ENCODE assay signal across 8 cellular contexts in genomic region chr20:47784599-47785320, GRCh38. TPM values are rescaled to one million over a fixed set of nuclear protein-coding genes. Genes with fewer than 3 reads are reported as not detected.
DNase-seq lines count a peak whose midpoint lies in the region; ATAC-seq and TF ChIP-seq lines count a peak whose summit lies in the region.

No MANE protein-coding gene starts in this region.

- in situ Hi-C loops in GM13977 (cut with MboI; ENCODE audit: low pct_unique_long_range_greater_than_20kb, low sequenced_read_pairs, unreplicated experiment): loop anchor here (25.0 kb wide), 1 partner anchor 828 kb away; no protein-coding TSS in a partner anchor

- H3K27ac Mint-ChIP-seq in naive thymus-derived CD4-positive, alpha-beta T cell: no peak overlapping the region

- H3K36me3 ChIP-seq in Peyer's patch (no peaks in the 10 kb centered on the region), esophagus squamous epithelium (peaks cover 0 to 25% (median 0%) of the 10 kb centered on the region in 3 donors)
- H3K36me3 ChIP-seq in naive thymus-derived CD4-positive, alpha-beta T cell (ENCODE audit: control insufficient read depth in 2 of 3, insufficient read depth in 3 of 3, low read length in 3 of 3): no peaks in the 10 kb centered on the region

- H3K27ac ChIP-seq in Peyer's patch (peak overlapping the region; percentile 46 to 75 (median 59)), esophagus squamous epithelium (peak overlapping the region; percentile 79 to 94 (median 88))
- no peak overlapping the region for H3K27ac ChIP-seq in naive thymus-derived CD4-positive, alpha-beta T cell (ENCODE audit: low read depth, low read length)

- peaks cover 0 to 25% (median 7%) of the 10 kb centered on the region in 4 donors for H3K4me1 ChIP-seq in Peyer's patch
- H3K4me1 ChIP-seq in esophagus squamous epithelium: peaks cover 19 to 71% (median 29%) of the 10 kb centered on the region in 3 donors
- no peaks in the 10 kb centered on the region for H3K4me1 ChIP-seq in naive thymus-derived CD4-positive, alpha-beta T cell (ENCODE audit: control insufficient read depth in 2 of 2, insufficient read depth in 2 of 2, low read length in 2 of 2)

- H3K4me1 Mint-ChIP-seq in naive thymus-derived CD4-positive, alpha-beta T cell: peaks cover 7 to 23% (median 17%) of the 10 kb centered on the region in 7 donors

- H3K4me3 ChIP-seq in Peyer's patch: peak overlapping the region; percentile 45 to 62 (median 51)
- peak overlapping the region; percentile 62 to 86 (median 72) for H3K4me3 ChIP-seq in esophagus squamous epithelium
- H3K4me3 ChIP-seq in naive thymus-derived CD4-positive, alpha-beta T cell (ENCODE audit: low read length): no peak overlapping the region

- DNase-seq in GM13977 (ENCODE audit: low spot score) (peak; percentile 45), Peyer's patch (no peak), esophagus squamous epithelium (lab: John Stamatoyannopoulos, UW) (no peak)
- DNase-seq in naive thymus-derived CD4-positive, alpha-beta T cell: no peak
- no peak for DNase-seq in stimulated activated naive CD4-positive, alpha-beta T cell treated with Interleukin-2 at 50 U/mL for 16 hours (lab: John Stamatoyannopoulos, UW)
- no peak for DNase-seq in effector CD8-positive, alpha-beta T cell (lab: John Stamatoyannopoulos, UW)

- H3K27me3 ChIP-seq in Peyer's patch (no peaks in the 10 kb centered on the region), esophagus squamous epithelium (peaks cover 0 to 12% (median 0%) of the 10 kb centered on the region in 4 donors)
- H3K27me3 ChIP-seq in naive thymus-derived CD4-positive, alpha-beta T cell (ENCODE audit: control insufficient read depth in 2 of 2, insufficient read depth in 2 of 2, low read length in 2 of 2): peaks cover 0 to 14% of the 10 kb centered on the region in 2 donors

- intact Hi-C loops in esophagus squamous epithelium (cut with DNase I): loop anchor here (5.0 to 10.0 kb wide), 3 partner anchors 400 to 833 kb away; no protein-coding TSS in a partner anchor
- intact Hi-C loops in naive thymus-derived CD4-positive, alpha-beta T cell (cut with micrococcal nuclease): loop anchor here in 1 of 2 donors (10.0 kb wide), 1 partner anchor 840 kb away; no protein-coding TSS in a partner anchor

- CTCF ChIA-PET in naive thymus-derived CD4-positive, alpha-beta T cell (lab: Charles Lee): interaction anchor here (0.6 kb wide), 1 partner anchor 411 kb away, joined by 3 read pairs; no protein-coding TSS in a partner anchor

- ATAC-seq in naive thymus-derived CD4-positive, alpha-beta T cell: peak; percentile 8
- ATAC-seq in HG02588 (IDR thresholded peaks at IDR 0.05; ENCODE audit: unreplicated experiment) (no peak), GM18517 (IDR thresholded peaks at IDR 0.05; ENCODE audit: unreplicated experiment) (no peak)

- peak overlapping the region in 5 of 10 donors; percentile 27 to 76 (median 63) for H3K4me3 Mint-ChIP-seq in naive thymus-derived CD4-positive, alpha-beta T cell

- peaks cover 52 to 67% (median 60%) of the 10 kb centered on the region in 5 donors for H3K27me3 Mint-ChIP-seq in naive thymus-derived CD4-positive, alpha-beta T cell

- H3K36me3 Mint-ChIP-seq in naive thymus-derived CD4-positive, alpha-beta T cell: peaks cover 0 to 3% (median 0%) of the 10 kb centered on the region in 5 donors

- H3K9me3 ChIP-seq in Peyer's patch: no peaks in the 10 kb centered on the region
- no peaks in the 10 kb centered on the region for H3K9me3 ChIP-seq in esophagus squamous epithelium
- no peaks in the 10 kb centered on the region for H3K9me3 ChIP-seq in naive thymus-derived CD4-positive, alpha-beta T cell (ENCODE audit: control insufficient read depth in 2 of 3, low read length in 3 of 3)

- TF ChIP-seq CTCF in GM13977 (IDR thresholded peaks at IDR 0.05; ENCODE audit: extremely low read depth, insufficient read depth, missing control alignments) (no peak), Peyer's patch (IDR thresholded peaks at IDR 0.05) (peak in 2 of 6 experiments; percentile 3 to 23), esophagus squamous epithelium (IDR thresholded peaks at IDR 0.05) (peak in 4 of 6 experiments; percentile 20 to 54 (median 31))

- no peaks in the 10 kb centered on the region for H3K9me3 Mint-ChIP-seq in naive thymus-derived CD4-positive, alpha-beta T cell

- TF ChIP-seq POLR2A in Peyer's patch (IDR thresholded peaks at IDR 0.05): no peak
- no peak for TF ChIP-seq POLR2A in esophagus squamous epithelium (IDR thresholded peaks at IDR 0.05)

- POLR2A ChIA-PET in naive thymus-derived CD4-positive, alpha-beta T cell (lab: Charles Lee): no interaction called here

- WGBS in esophagus squamous epithelium, 2 donors: 0% methylated on average over 9 of the region's 69 CpGs; no CpG with 5 or more reads in 1 of the 2 donors

RNA-seq across cellular contexts. Expression of gene SULF2, which starts 0.5 kb away (rescaled TPM):
- 100 to 1,000 TPM in 1 of 4 donors, 10 to 100 TPM in 3; 32.4 to 168 (median 52.5) TPM for total RNA-seq in Peyer's patch
- 100 to 1,000 TPM in 2 of 4 donors, 10 to 100 TPM in 2; 31.5 to 182 (median 94.4) TPM for total RNA-seq in esophagus squamous epithelium
- total RNA-seq in naive thymus-derived CD4-positive, alpha-beta T cell: 100 to 1,000 TPM in 1 of 5 experiments, 10 to 100 TPM in 1, 1 to 10 TPM in 1, under 1 TPM in 2; 0.43 to 133 (median 1.5) TPM
- polyA plus RNA-seq in naive thymus-derived CD4-positive, alpha-beta T cell: 1 to 10 TPM in 1 of 2 donors, under 1 TPM in 1; 0.60 to 3.6 TPM
